ENCODE assay signal across 23 cellular contexts in the genomic region with DNA sequence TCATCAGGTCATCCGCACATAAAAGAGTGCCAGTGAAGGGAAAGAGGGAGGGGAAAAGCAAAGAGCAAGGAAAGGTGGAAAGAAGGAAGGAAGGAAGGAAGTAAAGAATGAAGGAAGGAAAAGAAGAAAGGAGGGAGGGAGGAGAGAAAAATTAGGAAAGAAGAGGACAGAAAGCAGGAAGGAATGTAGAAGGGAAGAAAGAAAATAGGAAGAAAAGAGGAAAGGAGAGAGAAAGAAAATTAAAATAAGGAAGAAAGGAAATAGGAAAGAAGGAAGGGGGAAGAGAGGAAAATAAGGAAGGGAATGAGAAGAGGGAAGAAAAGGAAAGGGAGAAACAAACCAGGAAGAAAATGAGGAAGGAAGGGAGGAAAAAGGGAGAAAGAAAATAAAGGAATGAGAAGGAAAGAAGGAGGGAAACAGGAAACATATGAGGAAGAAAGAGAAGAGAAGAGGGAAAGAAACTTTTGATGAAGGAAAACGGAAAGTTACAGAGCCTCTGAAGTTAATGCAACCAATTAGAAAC.
A peak's percentile ranks its signal among the peaks of the same experiment; 100 is the strongest.
DNase-seq lines count a peak whose midpoint lies in the region; ATAC-seq, FAIRE-seq and TF ChIP-seq lines count a peak whose summit lies in the region.
"Had no signal": no experiment of that assay in that cellular context is flagged by ENCODE, and none has a peak within 500 bp of the region (broad histone marks: within the 10 kb centered on the region; RNA-seq: fewer than 3 reads in every experiment).

No MANE protein-coding gene starts in this region.

- H3K27ac ChIP-seq in HEK293 (ENCODE audit: extremely low read depth, low read depth, low read length) = no peak overlapping the region
- H3K27ac ChIP-seq in GM12878 (ENCODE audit: control insufficient read depth, insufficient read depth) = peak overlapping the region; percentile 93; the same call in 1 of the 2 replicates
- H3K27ac ChIP-seq in testis = no peak overlapping the region
- H3K27ac ChIP-seq: 22Rv1, RWPE1, SK-N-MC had no signal

- H3K79me2 ChIP-seq in GM12878 (ENCODE audit: control insufficient read depth, insufficient read depth, low read length) = no peaks in the 10 kb centered on the region

- no peaks in the 10 kb centered on the region for H3K36me3 ChIP-seq in HEK293 (ENCODE audit: control insufficient read depth in 2 of 2, insufficient read depth in 1 of 2, low read length in 2 of 2)
- no peaks in the 10 kb centered on the region for H3K36me3 ChIP-seq in GM12878 (ENCODE audit: control insufficient read depth in 2 of 2, insufficient read depth in 2 of 2, low read length in 1 of 2)
- H3K36me3 ChIP-seq in testis (ENCODE audit: low read depth, missing control alignments) = no peaks in the 10 kb centered on the region
- H3K36me3 ChIP-seq: MG63 had no signal

- POLR2A ChIA-PET in activated CD4-positive, alpha-beta T cell treated with anti-CD3 and anti-CD28 coated beads for 36 hours (lab: Charles Lee) = no interaction called here
- POLR2A ChIA-PET in HEK293 (lab: Yijun Ruan, JAX) (no interaction called here), GM12878 (lab: Charles Lee) (interaction anchor here (0.8 to 1.5 kb wide), 2 partner anchors 9 to 18 kb away, joined by 3 to 4 read pairs; no protein-coding TSS in a partner anchor)

- H4K20me1 ChIP-seq in GM12878 (ENCODE audit: control insufficient read depth, insufficient read depth) = no peaks in the 10 kb centered on the region

- H3K9me3 Mint-ChIP-seq in activated CD4-positive, alpha-beta T cell treated with anti-CD3 and anti-CD28 coated beads, Interleukin-2, amount 10 ng/mL, durations not matched to agents 24 days and 14 days = no peaks in the 10 kb centered on the region
- no peaks in the 10 kb centered on the region for H3K9me3 Mint-ChIP-seq in activated CD4-positive, alpha-beta T cell treated with anti-CD3 and anti-CD28 coated beads for 36 hours (ENCODE audit: low read depth)
- H3K9me3 Mint-ChIP-seq in stimulated activated memory B cell treated with anti-CD40 and anti-IgM and Interleukin-4, amounts not matched to agents 10 μg/mL and 1 μg/mL and 100 μg/mL, for 72 hours = no peaks in the 10 kb centered on the region
- H3K9me3 Mint-ChIP-seq: CD8-positive, alpha-beta memory T cell had no signal

- peaks cover 24% of the 10 kb centered on the region for H3K36me3 Mint-ChIP-seq in activated CD4-positive, alpha-beta T cell treated with anti-CD3 and anti-CD28 coated beads, Interleukin-2, amount 10 ng/mL, durations not matched to agents 24 days and 14 days (ENCODE audit: low read depth)
- peaks cover 3% of the 10 kb centered on the region for H3K36me3 Mint-ChIP-seq in activated CD4-positive, alpha-beta T cell treated with anti-CD3 and anti-CD28 coated beads for 36 hours (ENCODE audit: low read depth)
- H3K36me3 Mint-ChIP-seq in stimulated activated memory B cell treated with anti-CD40 and anti-IgM and Interleukin-4, amounts not matched to agents 10 μg/mL and 1 μg/mL and 100 μg/mL, for 72 hours = peaks cover 21% of the 10 kb centered on the region

- RAD21 ChIA-PET in GM12878 (lab: Charles Lee; ENCODE audit: unreplicated experiment) = interaction anchor here (0.6 to 7.6 kb wide), 6 partner anchors 20 to 210 kb away, joined by 3 to 70 read pairs (median 12); no protein-coding TSS in a partner anchor

- H3K4me3 ChIP-seq in HEK293 (ENCODE audit: low read depth, low read length) = no peak overlapping the region
- H3K4me3 ChIP-seq in GM12878 = no peak overlapping the region
- H3K4me3 ChIP-seq in testis = no peak overlapping the region
- H3K4me3 ChIP-seq: BLaER1, MG63, SK-N-MC had no signal

- TF ChIP-seq POLR2A in GM12878 (IDR thresholded peaks at IDR 0.05; ENCODE audit: low read depth, low read length) (no peak), testis (IDR thresholded peaks at IDR 0.05) (no peak)

- H3K27me3 ChIP-seq in GM12878 (replicated peaks in 1 of 2; ENCODE audit: control insufficient read depth in 2 of 2, insufficient read depth in 2 of 2, low read length in 1 of 2) (no peaks in the 10 kb centered on the region), testis (no peaks in the 10 kb centered on the region)
- H3K27me3 ChIP-seq: BLaER1, MG63 had no signal

- in situ Hi-C loops in GM12878 (cut with MboI) = loop anchor here (5.0 kb wide), 1 partner anchor 209 kb away; no protein-coding TSS in a partner anchor

- ATAC-seq in activated CD4-positive, alpha-beta T cell treated with anti-CD3 and anti-CD28 coated beads for 36 hours = no peak
- ATAC-seq in GM12878 = no peak
- ATAC-seq in stimulated activated memory B cell treated with anti-CD40 and anti-IgM and Interleukin-4, amounts not matched to agents 10 μg/mL and 1 μg/mL and 100 μg/mL, for 72 hours = no peak

- no peak for TF ChIP-seq RAD21 in GM12878 (IDR thresholded peaks at IDR 0.05; ENCODE audit: insufficient read depth, low read depth, low read length)

- H3K4me1 Mint-ChIP-seq in activated CD4-positive, alpha-beta T cell treated with anti-CD3 and anti-CD28 coated beads, Interleukin-2, amount 10 ng/mL, durations not matched to agents 24 days and 14 days = peaks cover 27% of the 10 kb centered on the region
- H3K4me1 Mint-ChIP-seq in activated CD4-positive, alpha-beta T cell treated with anti-CD3 and anti-CD28 coated beads for 36 hours = peaks cover 13% of the 10 kb centered on the region
- peaks cover 47% of the 10 kb centered on the region for H3K4me1 Mint-ChIP-seq in stimulated activated memory B cell treated with anti-CD40 and anti-IgM and Interleukin-4, amounts not matched to agents 10 μg/mL and 1 μg/mL and 100 μg/mL, for 72 hours

- TF ChIP-seq EP300 in GM12878 (IDR thresholded peaks at IDR 0.05; ENCODE audit: borderline replicate concordance in 1 of 2, control insufficient read depth in 1 of 2, low read depth in 2 of 2, low read length in 2 of 2) = no peak

- peak overlapping the region; percentile 73; the same call in 1 of the 2 replicates for H3K9ac ChIP-seq in GM12878 (ENCODE audit: control insufficient read depth, insufficient read depth, low read length)
- H3K9ac ChIP-seq: BLaER1 had no signal

- peak overlapping the region; percentile 95 for H3K4me2 ChIP-seq in GM12878 (ENCODE audit: control insufficient read depth, insufficient read depth)

- TF ChIP-seq CTCF in HEK293 (tag by site-specific recombination; IDR thresholded peaks at IDR 0.05) = no peak
- TF ChIP-seq CTCF in GM12878 (IDR thresholded peaks at IDR 0.05 in 2 of 3, conservative IDR thresholded peaks at IDR 0.05 in 1 of 3; ENCODE audit: control insufficient read depth in 2 of 3, extremely low read depth in 1 of 3, insufficient read depth in 1 of 3, low read depth in 3 of 3, low read length in 3 of 3) = no peak
- no peak for TF ChIP-seq CTCF in testis (IDR thresholded peaks at IDR 0.05)

- WGBS in GM12878 (ENCODE audit: insufficient coverage, insufficient replicate concordance, low lambda C conversion rate, missing lambda C conversion rate) = 87% methylated on average over 2 of the region's 2 CpGs
- 67 to 97% methylated on average over 2 of the region's 2 CpGs for WGBS in testis, 2 donors

- DNase-seq in activated CD4-positive, alpha-beta T cell treated with anti-CD3 and anti-CD28 coated beads, Interleukin-2, amount 10 ng/mL, durations not matched to agents 24 days and 14 days = no peak
- DNase-seq in activated CD4-positive, alpha-beta T cell treated with anti-CD3 and anti-CD28 coated beads for 36 hours = no peak
- DNase-seq in GM12878 (ENCODE audit: low read depth, low spot score) (no peak), NCI-H2107 treated with DMSO at 0.1 percent for 48 hours (lab: John Stamatoyannopoulos, UW; ENCODE audit: unreplicated experiment) (no peak), testis (no peak)
- no peak for DNase-seq in stimulated activated CD4-positive, alpha-beta T cell treated with anti-CD3 and anti-CD28 coated beads, Interleukin-4, amount 100 ng/mL, for 1 hour
- DNase-seq: ACHN; Calu3; CD8-positive, alpha-beta memory T cell; DMS153; Kasumi-1; MG63; NCI-H1048; NCI-H1417 treated with DMSO at 0.1 percent for 48 hours; NCI-H187; SHP77 treated with DMSO at 0.1 percent for 48 hours had no signal

- no peaks in the 10 kb centered on the region for H3K27me3 Mint-ChIP-seq in activated CD4-positive, alpha-beta T cell treated with anti-CD3 and anti-CD28 coated beads, Interleukin-2, amount 10 ng/mL, durations not matched to agents 24 days and 14 days
- no peaks in the 10 kb centered on the region for H3K27me3 Mint-ChIP-seq in activated CD4-positive, alpha-beta T cell treated with anti-CD3 and anti-CD28 coated beads for 36 hours
- H3K27me3 Mint-ChIP-seq in stimulated activated memory B cell treated with anti-CD40 and anti-IgM and Interleukin-4, amounts not matched to agents 10 μg/mL and 1 μg/mL and 100 μg/mL, for 72 hours = no peaks in the 10 kb centered on the region
- H3K27me3 Mint-ChIP-seq: CD8-positive, alpha-beta memory T cell had no signal

- intact Hi-C loops in activated CD4-positive, alpha-beta T cell treated with anti-CD3 and anti-CD28 coated beads, Interleukin-2, amount 10 ng/mL, durations not matched to agents 24 days and 14 days (cut with micrococcal nuclease) = no loop called here
- intact Hi-C loops in activated CD4-positive, alpha-beta T cell treated with anti-CD3 and anti-CD28 coated beads for 36 hours (cut with DNase I, micrococcal nuclease) = no loop called here
- intact Hi-C loops in GM12878 (cut with micrococcal nuclease; ENCODE audit: unreplicated experiment) (loop anchor here (5.0 kb wide), 1 partner anchor 209 kb away; no protein-coding TSS in a partner anchor), testis (cut with DNase I; ENCODE audit: low total_unique reads) (no loop called here)

- no peak overlapping the region for H3K4me3 Mint-ChIP-seq in activated CD4-positive, alpha-beta T cell treated with anti-CD3 and anti-CD28 coated beads, Interleukin-2, amount 10 ng/mL, durations not matched to agents 24 days and 14 days
- H3K4me3 Mint-ChIP-seq in activated CD4-positive, alpha-beta T cell treated with anti-CD3 and anti-CD28 coated beads for 36 hours = no peak overlapping the region
- H3K4me3 Mint-ChIP-seq in stimulated activated memory B cell treated with anti-CD40 and anti-IgM and Interleukin-4, amounts not matched to agents 10 μg/mL and 1 μg/mL and 100 μg/mL, for 72 hours = peak overlapping the region; percentile 83
- H3K4me3 Mint-ChIP-seq: CD8-positive, alpha-beta memory T cell had no signal

- no peaks in the 10 kb centered on the region for H3K9me3 ChIP-seq in HEK293 (ENCODE audit: control insufficient read depth, insufficient read depth, low read depth, low read length)
- no peaks in the 10 kb centered on the region for H3K9me3 ChIP-seq in GM12878 (replicated peaks; ENCODE audit: control insufficient read depth, insufficient read depth, low read length)
- no peaks in the 10 kb centered on the region for H3K9me3 ChIP-seq in testis
- H3K9me3 ChIP-seq: BLaER1, MG63 had no signal

- no TSS peak for BruUV-seq in GM12878 (replicated peaks; lab: Mats Ljungman, UMichigan)

- SMC1A ChIA-PET in GM12878 (lab: Charles Lee; ENCODE audit: uncharacterized antibody, unreplicated experiment) = interaction anchor here (0.6 to 7.0 kb wide), 15 partner anchors 18 to 664 kb away, joined by 3 to 77 read pairs (median 3); no protein-coding TSS in a partner anchor

- H3K4me1 ChIP-seq in HEK293 (ENCODE audit: control insufficient read depth, insufficient read depth, low read length) (no peaks in the 10 kb centered on the region), GM12878 (ENCODE audit: control insufficient read depth, insufficient read depth, low read length) (peaks cover 33% of the 10 kb centered on the region), testis (no peaks in the 10 kb centered on the region)

- H3K27ac Mint-ChIP-seq in activated CD4-positive, alpha-beta T cell treated with anti-CD3 and anti-CD28 coated beads, Interleukin-2, amount 10 ng/mL, durations not matched to agents 24 days and 14 days = peak overlapping the region; percentile 39
- no peak overlapping the region for H3K27ac Mint-ChIP-seq in activated CD4-positive, alpha-beta T cell treated with anti-CD3 and anti-CD28 coated beads for 36 hours
- peak overlapping the region; percentile 99 for H3K27ac Mint-ChIP-seq in stimulated activated memory B cell treated with anti-CD40 and anti-IgM and Interleukin-4, amounts not matched to agents 10 μg/mL and 1 μg/mL and 100 μg/mL, for 72 hours

- no peak for FAIRE-seq in GM12878 (lab: Jason Lieb, UNC)
- FAIRE-seq: H54 had no signal

- CTCF ChIA-PET in activated CD4-positive, alpha-beta T cell treated with anti-CD3 and anti-CD28 coated beads for 36 hours (lab: Charles Lee) = no interaction called here
- CTCF ChIA-PET in HEK293 (lab: Yijun Ruan, JAX) = no interaction called here
- CTCF ChIA-PET in GM12878 (lab: Yijun Ruan, JAX) = interaction anchor here (0.6 to 7.5 kb wide), 19 partner anchors 11 to 321 kb away, joined by 3 to 57 read pairs (median 4); no protein-coding TSS in a partner anchor

- H2AFZ ChIP-seq in GM12878 (ENCODE audit: control insufficient read depth, low read depth, low read length) = no peak overlapping the region
